Comparison of ENCODE assay signal across 27 cellular contexts in the genomic region with DNA sequence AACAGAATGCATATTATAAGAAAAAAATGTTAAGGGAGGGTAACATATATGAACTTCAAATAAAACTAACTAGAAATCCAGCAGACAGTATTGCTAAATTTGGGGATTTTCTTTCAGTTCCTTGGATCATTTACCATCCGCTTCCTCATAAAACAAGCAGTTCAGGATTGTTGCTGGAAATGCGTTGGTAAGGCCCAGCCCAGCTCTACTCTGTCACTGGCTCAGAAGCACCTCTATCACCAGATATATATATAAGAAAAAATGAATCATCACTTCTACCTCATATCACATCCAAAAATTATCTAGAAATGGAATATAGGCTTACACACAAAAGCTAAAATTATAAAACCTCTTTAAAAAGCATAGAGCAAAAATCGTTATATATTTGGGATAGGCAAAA.
"Had no signal": no experiment of that assay in that cellular context is flagged by ENCODE, and none has a peak within 500 bp of the region (broad histone marks: within the 10 kb centered on the region; RNA-seq: fewer than 3 reads in every experiment).

No MANE protein-coding gene starts in this region.

- H3K4me1 Mint-ChIP-seq: natural killer cell; stimulated activated effector memory CD8-positive, alpha-beta T cell treated with anti-CD3 and anti-CD28 coated beads, Interleukin-12 subunit alpha, Interleukin-12 subunit beta, amount 100 ng/mL, for 72 hours; stimulated activated naive B cell treated with anti-CD40 and anti-IgM and Interleukin-4, amounts not matched to agents 10 μg/mL and 1 μg/mL and 100 μg/mL, for 72 hours had no signal

- H3K36me3 Mint-ChIP-seq: natural killer cell; neural progenitor cell; stimulated activated effector memory CD8-positive, alpha-beta T cell treated with anti-CD3 and anti-CD28 coated beads, Interleukin-12 subunit alpha, Interleukin-12 subunit beta, amount 100 ng/mL, for 72 hours; stimulated activated naive B cell treated with anti-CD40 and anti-IgM and Interleukin-4, amounts not matched to agents 10 μg/mL and 1 μg/mL and 100 μg/mL, for 72 hours; type B pancreatic cell had no signal

- DNase-seq: natural killer cell; occipital lobe; ovary; psoas muscle; right cardiac atrium; right lobe of liver; sigmoid colon; small intestine; stimulated activated CD4-positive, alpha-beta T cell treated with anti-CD3 and anti-CD28 coated beads, Interleukin-15, amount 100 ng/mL, for 24 hours; stimulated activated CD4-positive, alpha-beta T cell treated with anti-CD3 and anti-CD28 coated beads, Interleukin-2, amount 100 ng/mL, for 24 hours; stimulated activated CD4-positive, alpha-beta T cell treated with anti-CD3 and anti-CD28 coated beads, Interleukin-2, amount 100 ng/mL, for 48 hours; stimulated activated CD4-positive, alpha-beta T cell treated with anti-CD3 and anti-CD28 coated beads, Interleukin-4, amount 100 ng/mL, for 24 hours; stimulated activated naive B cell treated with anti-CD40 and anti-IgM and Interleukin-4, amounts not matched to agents 10 μg/mL and 1 μg/mL and 100 μg/mL, for 72 hours; stimulated activated naive CD4-positive, alpha-beta T cell treated with Interleukin-2 at 50 U/mL for 16 hours; stomach; testis; tibial artery; transverse colon; upper lobe of right lung; uterus had no signal

- H3K4me3 Mint-ChIP-seq: natural killer cell; nephron; neural progenitor cell; stimulated activated effector memory CD8-positive, alpha-beta T cell treated with anti-CD3 and anti-CD28 coated beads, Interleukin-12 subunit alpha, Interleukin-12 subunit beta, amount 100 ng/mL, for 72 hours; stimulated activated naive B cell treated with anti-CD40 and anti-IgM and Interleukin-4, amounts not matched to agents 10 μg/mL and 1 μg/mL and 100 μg/mL, for 72 hours; stimulated activated naive CD8-positive, alpha-beta T cell treated with anti-CD3 and anti-CD28 coated beads, Interleukin-15, Interleukin-2, amounts not matched to agents 100 ng/mL and 50 ng/mL, for 24 hours; type B pancreatic cell had no signal

- H3K27ac Mint-ChIP-seq: natural killer cell; nephron; neural progenitor cell; progenitor cell of endocrine pancreas; stimulated activated effector memory CD8-positive, alpha-beta T cell treated with anti-CD3 and anti-CD28 coated beads, Interleukin-12 subunit alpha, Interleukin-12 subunit beta, amount 100 ng/mL, for 72 hours; stimulated activated naive B cell treated with anti-CD40 and anti-IgM and Interleukin-4, amounts not matched to agents 10 μg/mL and 1 μg/mL and 100 μg/mL, for 72 hours; stimulated activated naive CD8-positive, alpha-beta T cell treated with anti-CD3 and anti-CD28 coated beads, Interleukin-15, Interleukin-2, amounts not matched to agents 100 ng/mL and 50 ng/mL, for 24 hours; type B pancreatic cell had no signal

- H3K27me3 Mint-ChIP-seq: progenitor cell of endocrine pancreas had no signal

- H3K27ac ChIP-seq: neural progenitor cell, ovary, parathyroid adenoma, psoas muscle, right lobe of liver, sigmoid colon, stomach, testis, tibial artery, transverse colon, upper lobe of right lung, uterus had no signal

- H3K9me3 Mint-ChIP-seq: natural killer cell; nephron; neural progenitor cell; stimulated activated effector memory CD8-positive, alpha-beta T cell treated with anti-CD3 and anti-CD28 coated beads, Interleukin-12 subunit alpha, Interleukin-12 subunit beta, amount 100 ng/mL, for 72 hours; stimulated activated naive B cell treated with anti-CD40 and anti-IgM and Interleukin-4, amounts not matched to agents 10 μg/mL and 1 μg/mL and 100 μg/mL, for 72 hours; stimulated activated naive CD8-positive, alpha-beta T cell treated with anti-CD3 and anti-CD28 coated beads, Interleukin-15, Interleukin-2, amounts not matched to agents 100 ng/mL and 50 ng/mL, for 24 hours; type B pancreatic cell had no signal

- ATAC-seq: natural killer cell; psoas muscle; right cardiac atrium; right lobe of liver; stimulated activated effector memory CD8-positive, alpha-beta T cell treated with anti-CD3 and anti-CD28 coated beads, Interleukin-12 subunit alpha, Interleukin-12 subunit beta, amount 100 ng/mL, for 72 hours; stimulated activated naive B cell treated with anti-CD40 and anti-IgM and Interleukin-4, amounts not matched to agents 10 μg/mL and 1 μg/mL and 100 μg/mL, for 72 hours; upper lobe of right lung had no signal
